ENCODE assay signal across 7 cellular contexts in the genomic region with DNA sequence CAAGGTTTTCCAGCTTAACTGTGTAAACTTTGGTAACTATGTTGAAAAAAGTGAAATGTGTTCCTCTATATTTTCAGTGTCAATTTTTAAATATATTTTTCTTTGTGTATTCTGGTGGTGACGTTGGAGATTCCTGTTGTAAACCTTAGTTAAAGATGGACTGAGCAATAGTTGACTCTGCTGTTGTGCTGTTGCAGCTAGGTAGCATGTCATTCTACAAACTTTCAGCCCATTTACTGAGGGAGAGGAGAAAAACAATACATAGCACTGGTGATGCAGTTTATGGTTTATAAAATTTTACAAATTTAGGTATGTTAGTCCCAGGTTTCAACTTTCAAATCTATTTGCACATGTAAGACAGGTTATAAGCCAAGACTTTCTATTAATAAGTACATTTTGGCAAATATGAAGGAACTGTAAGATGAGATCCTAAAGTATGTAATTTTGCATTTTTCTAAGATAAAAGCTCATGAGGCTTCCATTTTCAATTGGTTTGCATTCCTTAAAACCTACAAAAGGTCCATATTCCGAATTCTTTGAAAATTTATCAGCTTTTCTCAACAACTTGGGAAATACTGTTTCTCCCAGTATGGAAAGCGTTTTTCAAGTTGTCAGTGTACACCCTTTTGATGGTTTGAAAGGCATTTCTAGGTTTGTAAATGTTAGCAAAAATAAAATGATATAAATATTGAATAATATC. TPM values are rescaled to one million over a fixed set of nuclear protein-coding genes. Genes with fewer than 3 reads are reported as not detected.
DNase-seq lines count a peak whose midpoint lies in the region; ATAC-seq and TF ChIP-seq lines count a peak whose summit lies in the region.

No MANE protein-coding gene starts in this region.

- peaks cover 20% of the 10 kb centered on the region for H3K4me1 ChIP-seq in GM23338 (ENCODE audit: insufficient read depth)

- H3K4me3 ChIP-seq in GM23338 (peak overlapping the region; percentile 98), fibroblast of mammary gland (ENCODE audit: control insufficient read depth, low read depth, low read length) (peak overlapping the region; percentile 88), retinal pigment epithelial cell (ENCODE audit: low read length) (peak overlapping the region; percentile 76)

- peak overlapping the region; percentile 96 for H3K4me2 ChIP-seq in GM23338

- no peak overlapping the region for H2AFZ ChIP-seq in GM23338

- H3K27me3 Mint-ChIP-seq in GM23338 (ENCODE audit: insufficient read depth, low read depth, poor library complexity), result peaks cover 2% of the 10 kb centered on the region

- no peaks in the 10 kb centered on the region for H3K9me2 ChIP-seq in GM23338 (ENCODE audit: insufficient read depth)

- H4K20me1 ChIP-seq in GM23338 (replicated peaks; ENCODE audit: insufficient read depth), result no peaks in the 10 kb centered on the region

- DNase-seq in GM23338 (ENCODE audit: low spot score) (no peak), SW480 (ENCODE audit: low spot score) (peak; percentile 8), fibroblast of mammary gland (ENCODE audit: low read depth) (no peak), retinal pigment epithelial cell (ENCODE audit: low read depth) (no peak), SIG-M5 (lab: John Stamatoyannopoulos, UW) (no peak), hippocampal formation (lab: John Stamatoyannopoulos, UW) (no peak)

- no peak overlapping the region for H3K27ac Mint-ChIP-seq in GM23338

- TF ChIP-seq CTCF in GM23338 (conservative IDR thresholded peaks at IDR 0.05; ENCODE audit: low read depth in 2 of 2), result no peak
- TF ChIP-seq CTCF in fibroblast of mammary gland (conservative IDR thresholded peaks at IDR 0.05; ENCODE audit: control insufficient read depth, insufficient read depth, low read depth, low read length), result no peak
- no peak for TF ChIP-seq CTCF in retinal pigment epithelial cell (conservative IDR thresholded peaks at IDR 0.05; ENCODE audit: low read depth, low read length)

- 0 out of 2 replicates have a peak, but pooled peaks cover 7% of the 10 kb centered on the region for H3F3A ChIP-seq in GM23338 (replicated peaks; ENCODE audit: low read depth)

- peak overlapping the region; percentile 92 for H3K4me3 Mint-ChIP-seq in GM23338

- no peaks in the 10 kb centered on the region for H3K36me3 ChIP-seq in GM23338 (ENCODE audit: insufficient read depth)

- no peak overlapping the region for H3K27ac ChIP-seq in GM23338 (ENCODE audit: low read depth)

- peaks cover 22% of the 10 kb centered on the region; the same call in 2 of the 3 replicates for H3K4me1 Mint-ChIP-seq in GM23338

- no peak for ATAC-seq in GM23338
- no peak for ATAC-seq in HG03457 (IDR thresholded peaks at IDR 0.05; ENCODE audit: unreplicated experiment)

- H3K27me3 ChIP-seq in GM23338 (ENCODE audit: insufficient read depth), result peaks cover 14% of the 10 kb centered on the region; the same call in 1 of the 2 replicates

- H3K36me3 Mint-ChIP-seq in GM23338 (ENCODE audit: low read depth), result no peaks in the 10 kb centered on the region

- no peaks in the 10 kb centered on the region for H3K9me3 Mint-ChIP-seq in GM23338

- peaks cover 59% of the 10 kb centered on the region for H3K79me2 ChIP-seq in GM23338 (replicated peaks; ENCODE audit: insufficient read depth)

TF ChIP-seq in GM23338, 12 proteins besides CTCF, POLR2A, EP300 and RAD21 (continues in another document):
- TF ChIP-seq ZNF114 (CRISPR knock-in tag; IDR thresholded peaks at IDR 0.05), result no peak
- no peak for TF ChIP-seq ZNF331 (CRISPR knock-in tag; IDR thresholded peaks at IDR 0.05; ENCODE audit: low read depth)
- no peak for TF ChIP-seq EZH2 (IDR thresholded peaks at IDR 0.05; ENCODE audit: low read depth, unreplicated experiment)
- no peak for TF ChIP-seq CREB1 (CRISPR knock-in tag; IDR thresholded peaks at IDR 0.05; ENCODE audit: low read depth)
- no peak for TF ChIP-seq JUNB (IDR thresholded peaks at IDR 0.05; ENCODE audit: unreplicated experiment)
- no peak for TF ChIP-seq EZH2phosphoT487 (IDR thresholded peaks at IDR 0.05; ENCODE audit: unreplicated experiment)
- TF ChIP-seq ETS1 (IDR thresholded peaks at IDR 0.05), result no peak
- TF ChIP-seq NANOG (IDR thresholded peaks at IDR 0.05; ENCODE audit: borderline replicate concordance), result no peak
- TF ChIP-seq, protein P1, sequence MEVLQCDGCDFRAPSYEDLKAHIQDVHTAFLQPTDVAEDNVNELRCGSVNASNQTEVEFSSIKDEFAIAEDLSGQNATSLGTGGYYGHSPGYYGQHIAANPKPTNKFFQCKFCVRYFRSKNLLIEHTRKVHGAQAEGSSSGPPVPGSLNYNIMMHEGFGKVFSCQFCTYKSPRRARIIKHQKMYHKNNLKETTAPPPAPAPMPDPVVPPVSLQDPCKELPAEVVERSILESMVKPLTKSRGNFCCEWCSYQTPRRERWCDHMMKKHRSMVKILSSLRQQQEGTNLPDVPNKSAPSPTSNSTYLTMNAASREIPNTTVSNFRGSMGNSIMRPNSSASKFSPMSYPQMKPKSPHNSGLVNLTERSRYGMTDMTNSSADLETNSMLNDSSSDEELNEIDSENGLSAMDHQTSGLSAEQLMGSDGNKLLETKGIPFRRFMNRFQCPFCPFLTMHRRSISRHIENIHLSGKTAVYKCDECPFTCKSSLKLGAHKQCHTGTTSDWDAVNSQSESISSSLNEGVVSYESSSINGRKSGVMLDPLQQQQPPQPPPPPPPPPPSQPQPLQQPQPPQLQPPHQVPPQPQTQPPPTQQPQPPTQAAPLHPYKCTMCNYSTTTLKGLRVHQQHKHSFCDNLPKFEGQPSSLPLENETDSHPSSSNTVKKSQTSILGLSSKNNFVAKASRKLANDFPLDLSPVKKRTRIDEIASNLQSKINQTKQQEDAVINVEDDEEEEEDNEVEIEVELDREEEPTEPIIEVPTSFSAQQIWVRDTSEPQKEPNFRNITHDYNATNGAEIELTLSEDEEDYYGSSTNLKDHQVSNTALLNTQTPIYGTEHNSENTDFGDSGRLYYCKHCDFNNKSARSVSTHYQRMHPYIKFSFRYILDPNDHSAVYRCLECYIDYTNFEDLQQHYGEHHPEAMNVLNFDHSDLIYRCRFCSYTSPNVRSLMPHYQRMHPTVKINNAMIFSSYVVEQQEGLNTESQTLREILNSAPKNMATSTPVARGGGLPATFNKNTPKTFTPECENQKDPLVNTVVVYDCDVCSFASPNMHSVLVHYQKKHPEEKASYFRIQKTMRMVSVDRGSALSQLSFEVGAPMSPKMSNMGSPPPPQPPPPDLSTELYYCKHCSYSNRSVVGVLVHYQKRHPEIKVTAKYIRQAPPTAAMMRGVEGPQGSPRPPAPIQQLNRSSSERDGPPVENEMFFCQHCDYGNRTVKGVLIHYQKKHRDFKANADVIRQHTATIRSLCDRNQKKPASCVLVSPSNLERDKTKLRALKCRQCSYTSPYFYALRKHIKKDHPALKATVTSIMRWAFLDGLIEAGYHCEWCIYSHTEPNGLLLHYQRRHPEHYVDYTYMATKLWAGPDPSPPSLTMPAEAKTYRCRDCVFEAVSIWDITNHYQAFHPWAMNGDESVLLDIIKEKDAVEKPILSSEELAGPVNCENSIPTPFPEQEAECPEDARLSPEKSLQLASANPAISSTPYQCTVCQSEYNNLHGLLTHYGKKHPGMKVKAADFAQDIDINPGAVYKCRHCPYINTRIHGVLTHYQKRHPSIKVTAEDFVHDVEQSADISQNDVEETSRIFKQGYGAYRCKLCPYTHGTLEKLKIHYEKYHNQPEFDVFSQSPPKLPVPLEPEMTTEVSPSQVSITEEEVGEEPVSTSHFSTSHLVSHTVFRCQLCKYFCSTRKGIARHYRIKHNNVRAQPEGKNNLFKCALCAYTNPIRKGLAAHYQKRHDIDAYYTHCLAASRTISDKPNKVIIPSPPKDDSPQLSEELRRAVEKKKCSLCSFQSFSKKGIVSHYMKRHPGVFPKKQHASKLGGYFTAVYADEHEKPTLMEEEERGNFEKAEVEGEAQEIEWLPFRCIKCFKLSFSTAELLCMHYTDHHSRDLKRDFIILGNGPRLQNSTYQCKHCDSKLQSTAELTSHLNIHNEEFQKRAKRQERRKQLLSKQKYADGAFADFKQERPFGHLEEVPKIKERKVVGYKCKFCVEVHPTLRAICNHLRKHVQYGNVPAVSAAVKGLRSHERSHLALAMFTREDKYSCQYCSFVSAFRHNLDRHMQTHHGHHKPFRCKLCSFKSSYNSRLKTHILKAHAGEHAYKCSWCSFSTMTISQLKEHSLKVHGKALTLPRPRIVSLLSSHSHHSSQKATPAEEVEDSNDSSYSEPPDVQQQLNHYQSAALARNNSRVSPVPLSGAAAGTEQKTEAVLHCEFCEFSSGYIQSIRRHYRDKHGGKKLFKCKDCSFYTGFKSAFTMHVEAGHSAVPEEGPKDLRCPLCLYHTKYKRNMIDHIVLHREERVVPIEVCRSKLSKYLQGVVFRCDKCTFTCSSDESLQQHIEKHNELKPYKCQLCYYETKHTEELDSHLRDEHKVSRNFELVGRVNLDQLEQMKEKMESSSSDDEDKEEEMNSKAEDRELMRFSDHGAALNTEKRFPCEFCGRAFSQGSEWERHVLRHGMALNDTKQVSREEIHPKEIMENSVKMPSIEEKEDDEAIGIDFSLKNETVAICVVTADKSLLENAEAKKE (CRISPR knock-in tag; IDR thresholded peaks at IDR 0.05), result no peak
- TF ChIP-seq POLR2AphosphoS5 (IDR thresholded peaks at IDR 0.05; ENCODE audit: low read depth), result no peak

RNA-seq across cellular contexts. Expression of gene NDFIP2, which starts 1.5 kb away (rescaled TPM):
- total RNA-seq in GM23338 (2014; rRNA removed; shearing (Covaris generic)), result 28.7 and 32.8 TPM in 2 replicates
- 25.2 and 28.3 TPM in 2 replicates for polyA plus RNA-seq in GM23338 (2016; fragmentation: Nextera tagmentation; extraction: Ambion mirVana)
